ENCODE assay signal across 11 cellular contexts in the genomic region with DNA sequence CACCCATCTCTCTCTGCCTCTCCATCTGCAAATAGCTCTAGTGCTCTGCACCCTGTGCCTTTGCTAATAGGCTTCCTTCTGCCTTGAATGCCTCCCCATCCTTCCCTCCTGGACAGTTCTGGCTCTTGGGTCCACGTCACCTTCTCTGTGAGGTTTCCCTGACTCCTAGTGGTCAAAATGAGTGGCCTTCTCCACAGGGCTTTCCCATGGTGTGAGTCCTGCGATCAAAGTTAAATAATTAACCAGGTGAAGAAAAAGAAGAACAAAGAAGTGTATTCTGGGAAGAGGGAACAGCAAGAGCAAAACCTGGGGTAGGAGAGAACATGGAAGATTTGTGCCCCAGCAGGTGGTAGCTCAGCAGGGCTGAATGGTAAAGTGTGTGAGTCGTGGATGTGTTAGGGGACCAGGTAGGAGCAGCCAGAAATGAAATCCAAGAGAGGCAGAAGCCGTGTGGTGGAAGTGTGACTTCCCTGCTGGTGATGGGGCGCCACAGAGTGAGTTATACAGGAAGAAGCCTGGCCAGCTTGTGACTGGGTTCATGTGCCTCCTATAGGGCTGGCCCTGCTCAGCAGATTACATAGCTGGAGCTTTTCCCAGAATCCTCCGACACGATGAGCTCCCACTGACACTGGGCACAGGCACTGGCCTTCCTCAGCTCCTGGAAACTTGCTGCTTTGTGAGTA.
A peak's percentile ranks its signal among the peaks of the same experiment; 100 is the strongest.
DNase-seq lines count a peak whose midpoint lies in the region; TF ChIP-seq lines count a peak whose summit lies in the region.
"Had no signal": no experiment of that assay in that cellular context is flagged by ENCODE, and none has a peak within 500 bp of the region (broad histone marks: within the 10 kb centered on the region; RNA-seq: fewer than 3 reads in every experiment).

No MANE protein-coding gene starts in this region.

- peaks cover 12% of the 10 kb centered on the region for H3K27me3 ChIP-seq in suprapubic skin

- peak; percentile 19 for TF ChIP-seq CTCF in astrocyte of the cerebellum (IDR thresholded peaks at IDR 0.05; ENCODE audit: low read depth, low read length, missing control alignments)
- no peak for TF ChIP-seq CTCF in suprapubic skin (IDR thresholded peaks at IDR 0.05)

- in situ Hi-C loops in astrocyte of the cerebellum (cut with HindIII; ENCODE audit: low sequenced_read_pairs), result no loop called here

- TF ChIP-seq POLR2A in suprapubic skin (IDR thresholded peaks at IDR 0.05), result no peak

- H3K27ac ChIP-seq in suprapubic skin, result no peak overlapping the region

- H3K36me3 ChIP-seq in suprapubic skin, result no peaks in the 10 kb centered on the region

- TF ChIP-seq EP300 in suprapubic skin (IDR thresholded peaks at IDR 0.05), result no peak

- DNase-seq in DMS 273 (lab: John Stamatoyannopoulos, UW; ENCODE audit: unreplicated experiment) (peak; percentile 31), DMS 273 treated with DMSO at 0.1 percent for 48 hours (lab: John Stamatoyannopoulos, UW) (no peak), astrocyte of the cerebellum (ENCODE audit: low read depth) (no peak), iPS-NIHi7 (ENCODE audit: extremely low spot score) (peak; percentile 46), ureter (ENCODE audit: low spot score) (peak; percentile 51), Kasumi-1 (lab: John Stamatoyannopoulos, UW) (no peak), suprapubic skin (ENCODE audit: low spot score in 2 of 2) (no peak)
- no peak for DNase-seq in activated CD8-positive, alpha-beta memory T cell treated with anti-CD3 and anti-CD28 coated beads, Interleukin-2, amount 50 U/mL, for 4 hours
- DNase-seq: KBM-7, naive B cell, SW 1271 had no signal

- H3K4me3 ChIP-seq in astrocyte of the cerebellum (ENCODE audit: low read depth, low read length) (no peak overlapping the region), suprapubic skin (no peak overlapping the region)

- H3K9me3 ChIP-seq in suprapubic skin, result no peaks in the 10 kb centered on the region

- 39% methylated on average over 7 of the region's 7 CpGs for WGBS in suprapubic skin

- peaks cover 23% of the 10 kb centered on the region for H3K4me1 ChIP-seq in suprapubic skin

Comparison
In these comparisons a context has a peak if more than half of its experiments do, and no peak if none do; other contexts are left out.
1. DNase-seq: peak in DMS 273 (single experiment), iPS-NIHi7 (single experiment) and ureter (single experiment); none in DMS 273 treated with DMSO at 0.1 percent for 48 hours (single experiment), astrocyte of the cerebellum (single experiment), Kasumi-1 (0 of 2), activated CD8-positive, alpha-beta memory T cell treated with anti-CD3 and anti-CD28 coated beads, Interleukin-2, amount 50 U/mL, for 4 hours (single experiment) and suprapubic skin (0 of 2).